8 cellular contexts compared by ENCODE assay signal in genomic region chr15:55498109-55498938, GRCh38. TPM values are rescaled to one million over a fixed set of nuclear protein-coding genes. Genes with fewer than 3 reads are reported as not detected.
DNase-seq lines count a peak whose midpoint lies in the region; ATAC-seq and TF ChIP-seq lines count a peak whose summit lies in the region.
"Not testable (repeated sequence)": the region's sequence is repeated elsewhere in the genome, so short reads cannot be mapped to it uniquely, and the experiment has no call there.

No MANE protein-coding gene starts in this region.

- H2AFZ ChIP-seq in OCI-LY1 (ENCODE audit: low read length): not testable (repeated sequence)

- not testable (repeated sequence) for H3F3A ChIP-seq in OCI-LY1 (ENCODE audit: insufficient read depth, low read length)

- intact Hi-C loops in Calu3 (cut with micrococcal nuclease; ENCODE audit: unreplicated experiment): not testable (repeated sequence)

- H3K27me3 ChIP-seq in OCI-LY1 (ENCODE audit: insufficient read depth, low read length); mononuclear cell (ENCODE audit: insufficient read depth, low read length): not testable (repeated sequence)

- H3K4me1 ChIP-seq in OCI-LY1 (ENCODE audit: insufficient read depth, low read length, severe bottlenecking) (peaks cover 21% of the 10 kb centered on the region), mononuclear cell (ENCODE audit: insufficient read depth, low read length) (peaks cover 27% of the 10 kb centered on the region)

- not testable (repeated sequence) for H3K36me3 Mint-ChIP-seq in Calu3 (ENCODE audit: insufficient read depth, unreplicated experiment)

- CTCF ChIA-PET in Calu3 (lab: Charles Lee): interaction anchor here (0.5 to 1.0 kb wide), 4 partner anchors 19 to 100 kb away, joined by 3 to 4 read pairs (median 3); no protein-coding TSS in a partner anchor

- H3K9me3 Mint-ChIP-seq in Calu3 (ENCODE audit: low read depth, unreplicated experiment): not testable (repeated sequence)

- H3K27me3 Mint-ChIP-seq in Calu3 (ENCODE audit: unreplicated experiment): not testable (repeated sequence)

- not testable (repeated sequence) for H3K4me1 Mint-ChIP-seq in Calu3 (ENCODE audit: low read depth, unreplicated experiment)

- peaks cover 25% of the 10 kb centered on the region for H3K36me3 ChIP-seq in OCI-LY1 (ENCODE audit: insufficient read depth, low read length)

- H3K27ac Mint-ChIP-seq in Calu3 (ENCODE audit: unreplicated experiment): peak overlapping the region; percentile 37

- not testable (repeated sequence) for H3K79me2 ChIP-seq in OCI-LY1 (ENCODE audit: insufficient read depth, low read length)

- H3K27ac ChIP-seq in OCI-LY1 (ENCODE audit: low read depth, low read length, poor library complexity, severe bottlenecking) (peak overlapping the region; percentile 56), epithelial cell of prostate (peak overlapping the region; percentile 55)

- peak overlapping the region; percentile 54 for H3K4me2 ChIP-seq in OCI-LY1 (ENCODE audit: low read length)

- not testable (repeated sequence) for TF ChIP-seq CTCF in Calu3 (IDR thresholded peaks at IDR 0.05; ENCODE audit: unreplicated experiment); OCI-LY1 (IDR thresholded peaks at IDR 0.05; ENCODE audit: low read length)

- ATAC-seq in GM21423 (IDR thresholded peaks at IDR 0.05; ENCODE audit: unreplicated experiment): peak; percentile 100

- not testable (repeated sequence) for BruUV-seq in Calu3 (replicated peaks; lab: Mats Ljungman, UMichigan)

- H3K4me3 Mint-ChIP-seq in Calu3 (ENCODE audit: low read depth, unreplicated experiment): peak overlapping the region; percentile 76

- peak; percentile 91 for DNase-seq in Calu3
- peak; percentile 88 for DNase-seq in HT1080 (ENCODE audit: low read depth)
- DNase-seq in activated T-cell treated with anti-CD3 and anti-CD28 coated beads for 1 hour (ENCODE audit: low read depth): peak; percentile 50
- peak; percentile 37 for DNase-seq in epithelial cell of prostate (ENCODE audit: low read depth, low spot score)
- peak; percentile 45 to 55 for DNase-seq in stimulated activated CD8-positive, alpha-beta memory T cell treated with anti-CD3 and anti-CD28 coated beads, Interleukin-15, amount 100 ng/mL, for 4 hours (ENCODE audit: low read depth in 2 of 2)

- peak overlapping the region; percentile 31; the same call in 1 of the 2 replicates for H3K9ac ChIP-seq in OCI-LY1 (ENCODE audit: low read length)

- not testable (repeated sequence) for H3K9me2 ChIP-seq in OCI-LY1 (ENCODE audit: low read depth, low read length)

- H3K9me3 ChIP-seq in OCI-LY1 (ENCODE audit: low read length); mononuclear cell (ENCODE audit: low read depth, low read length): not testable (repeated sequence)

- H3K4me3 ChIP-seq in OCI-LY1 (ENCODE audit: low read depth, low read length, poor library complexity, severe bottlenecking): peak overlapping the region; percentile 51
- peak overlapping the region; percentile 57 for H3K4me3 ChIP-seq in mononuclear cell (ENCODE audit: low read length)

- H4K20me1 ChIP-seq in OCI-LY1 (ENCODE audit: insufficient read depth, low read length): not testable (repeated sequence)

RNA-seq across cellular contexts. Expression of gene DNAAF4, which starts 9.7 kb away (rescaled TPM):
- 1.7 and 3.3 TPM in 2 replicates for total RNA-seq in Calu3 (2022)
- 2.9 and 5.7 TPM in 2 replicates for total RNA-seq in HT1080 (2014; rRNA removed; shearing (Covaris generic))
- polyA plus RNA-seq in HT1080 (2015; cell fraction: cytosol; rRNA removed): 3.7 and 4.3 TPM in 2 replicates
- polyA plus RNA-seq in HT1080 (2015; cell fraction: nucleus; rRNA removed): 4.6 and 5.9 TPM in 2 replicates
- not detected for total RNA-seq in mononuclear cell

Comparison
In these comparisons a context has a peak if more than half of its experiments do, and no peak if none do; other contexts are left out.
1. Peak in every context shown above with its lines: DNase-seq, ATAC-seq, H3K4me3 ChIP-seq and H3K27ac ChIP-seq.
2. DNase-seq: peak in every context shown above with its lines; median percentile 91 in Calu3; 88 in HT1080; 50 in activated T-cell treated with anti-CD3 and anti-CD28 coated beads for 1 hour; 50 in stimulated activated CD8-positive, alpha-beta memory T cell treated with anti-CD3 and anti-CD28 coated beads, Interleukin-15, amount 100 ng/mL, for 4 hours; 37 in epithelial cell of prostate.